ENCODE assay signal across 23 cellular contexts in genomic region chr14:69404478-69404877, GRCh38.
"Had no signal": no experiment of that assay in that cellular context is flagged by ENCODE, and none has a peak within 500 bp of the region (broad histone marks: within the 10 kb centered on the region; RNA-seq: fewer than 3 reads in every experiment).

No MANE protein-coding gene starts in this region.

- H3K9me3 ChIP-seq: esophagus squamous epithelium, gastrocnemius medialis, heart right ventricle, left ventricle myocardium inferior, lower lobe of right lung, mucosa of descending colon had no signal

- H3K27me3 ChIP-seq: dorsolateral prefrontal cortex, esophagus squamous epithelium, gastrocnemius medialis, heart right ventricle had no signal

- H3K27ac ChIP-seq: coronary artery, dorsolateral prefrontal cortex, epithelial cell of prostate, esophagus squamous epithelium, gastrocnemius medialis, heart right ventricle, left ventricle myocardium inferior, lower lobe of right lung had no signal

- H3K4me3 ChIP-seq: coronary artery, dorsolateral prefrontal cortex, esophagus squamous epithelium, gastrocnemius medialis, heart right ventricle, left ventricle myocardium inferior, lower lobe of right lung, mucosa of descending colon had no signal

- H3K36me3 ChIP-seq: gastrocnemius medialis, lower lobe of right lung had no signal

- H3K27me3 Mint-ChIP-seq: naive B cell had no signal

- ATAC-seq: esophagus mucosa, gastrocnemius medialis, heart right ventricle, left cardiac atrium, lower lobe of right lung, mucosa of descending colon had no signal

- H3K9me3 Mint-ChIP-seq: mesothelial cell of epicardium had no signal

- DNase-seq: dermis blood vessel endothelial cell; dorsolateral prefrontal cortex; effector CD4-positive, alpha-beta T cell; effector memory CD4-positive, alpha-beta T cell; erythroblast; esophagus squamous epithelium; foreskin fibroblast; foreskin melanocyte; gastrocnemius medialis; glutamatergic neuron; head of caudate nucleus; heart right ventricle; hippocampal formation; left cardiac atrium; left ventricle myocardium inferior; lower lobe of right lung; mesenchymal stem cell; mucosa of descending colon; naive B cell had no signal

- H3K27ac Mint-ChIP-seq: mesothelial cell of epicardium had no signal

- H3K4me3 Mint-ChIP-seq: mesothelial cell of epicardium had no signal
